ENCODE assay signal across 1 cellular context in the genomic region with DNA sequence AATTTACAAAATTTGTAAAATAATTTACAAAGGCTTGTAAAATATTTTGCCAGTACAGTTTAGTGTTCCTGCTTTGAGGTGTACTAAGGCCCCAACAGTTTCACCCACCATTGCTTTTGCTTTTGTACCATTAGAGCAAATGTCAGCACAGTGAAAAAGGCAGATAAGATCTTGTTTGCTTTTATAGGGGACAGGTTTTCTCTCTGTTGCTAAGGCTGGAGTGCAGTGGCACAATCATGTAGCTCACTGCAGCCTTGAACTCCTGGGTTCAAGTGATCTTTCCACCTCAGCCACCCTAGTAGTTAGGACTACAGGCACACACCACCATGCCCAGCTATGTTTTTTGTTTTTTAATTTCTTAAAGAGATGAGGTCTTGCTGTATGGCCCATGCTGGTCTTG.
TF ChIP-seq lines count a peak whose summit lies in the region.

No MANE protein-coding gene starts in this region.

TF ChIP-seq in HepG2, 621 proteins besides CTCF, POLR2A, EP300 and RAD21 (continued from another document and continues in another):
- TF ChIP-seq, protein P1, sequence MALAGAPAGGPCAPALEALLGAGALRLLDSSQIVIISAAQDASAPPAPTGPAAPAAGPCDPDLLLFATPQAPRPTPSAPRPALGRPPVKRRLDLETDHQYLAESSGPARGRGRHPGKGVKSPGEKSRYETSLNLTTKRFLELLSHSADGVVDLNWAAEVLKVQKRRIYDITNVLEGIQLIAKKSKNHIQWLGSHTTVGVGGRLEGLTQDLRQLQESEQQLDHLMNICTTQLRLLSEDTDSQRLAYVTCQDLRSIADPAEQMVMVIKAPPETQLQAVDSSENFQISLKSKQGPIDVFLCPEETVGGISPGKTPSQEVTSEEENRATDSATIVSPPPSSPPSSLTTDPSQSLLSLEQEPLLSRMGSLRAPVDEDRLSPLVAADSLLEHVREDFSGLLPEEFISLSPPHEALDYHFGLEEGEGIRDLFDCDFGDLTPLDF (CRISPR knock-in tag; IDR thresholded peaks at IDR 0.05) = no peak
- 0 out of 2 replicates have a peak, but pooled peaks have one; percentile 14 for TF ChIP-seq ZMYM4 (CRISPR knock-in tag; IDR thresholded peaks at IDR 0.05)
- TF ChIP-seq ZSCAN9 (CRISPR knock-in tag; IDR thresholded peaks at IDR 0.05; ENCODE audit: borderline replicate concordance) = no peak
- no peak for TF ChIP-seq SMAD9 (CRISPR knock-in tag; IDR thresholded peaks at IDR 0.05)
- TF ChIP-seq DPF2 (CRISPR knock-in tag; IDR thresholded peaks at IDR 0.05; ENCODE audit: borderline replicate concordance, low read depth) = 0 out of 2 replicates have a peak, but pooled peaks have one; percentile 42
- TF ChIP-seq BHLHE40 (IDR thresholded peaks at IDR 0.05; ENCODE audit: low read length) = no peak
- TF ChIP-seq, protein P2, sequence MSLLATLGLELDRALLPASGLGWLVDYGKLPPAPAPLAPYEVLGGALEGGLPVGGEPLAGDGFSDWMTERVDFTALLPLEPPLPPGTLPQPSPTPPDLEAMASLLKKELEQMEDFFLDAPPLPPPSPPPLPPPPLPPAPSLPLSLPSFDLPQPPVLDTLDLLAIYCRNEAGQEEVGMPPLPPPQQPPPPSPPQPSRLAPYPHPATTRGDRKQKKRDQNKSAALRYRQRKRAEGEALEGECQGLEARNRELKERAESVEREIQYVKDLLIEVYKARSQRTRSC (CRISPR knock-in tag; IDR thresholded peaks at IDR 0.05; ENCODE audit: low read depth) = no peak
- TF ChIP-seq ZNF343 (CRISPR knock-in tag; IDR thresholded peaks at IDR 0.05) = no peak
- no peak for TF ChIP-seq DZIP1 (CRISPR knock-in tag; IDR thresholded peaks at IDR 0.05)
- no peak for TF ChIP-seq NFE2L2 (IDR thresholded peaks at IDR 0.05; ENCODE audit: low read length)
- no peak for TF ChIP-seq ZNF672 (CRISPR knock-in tag; IDR thresholded peaks at IDR 0.05)
- TF ChIP-seq ZNF670 (CRISPR knock-in tag; IDR thresholded peaks at IDR 0.05; ENCODE audit: borderline replicate concordance) = no peak
- no peak for TF ChIP-seq ERF (CRISPR knock-in tag; IDR thresholded peaks at IDR 0.05)
- TF ChIP-seq ZFP90 (CRISPR knock-in tag; IDR thresholded peaks at IDR 0.05; ENCODE audit: borderline replicate concordance) = no peak
- TF ChIP-seq TERF1 (CRISPR knock-in tag; IDR thresholded peaks at IDR 0.05) = no peak
- TF ChIP-seq, protein P3, sequence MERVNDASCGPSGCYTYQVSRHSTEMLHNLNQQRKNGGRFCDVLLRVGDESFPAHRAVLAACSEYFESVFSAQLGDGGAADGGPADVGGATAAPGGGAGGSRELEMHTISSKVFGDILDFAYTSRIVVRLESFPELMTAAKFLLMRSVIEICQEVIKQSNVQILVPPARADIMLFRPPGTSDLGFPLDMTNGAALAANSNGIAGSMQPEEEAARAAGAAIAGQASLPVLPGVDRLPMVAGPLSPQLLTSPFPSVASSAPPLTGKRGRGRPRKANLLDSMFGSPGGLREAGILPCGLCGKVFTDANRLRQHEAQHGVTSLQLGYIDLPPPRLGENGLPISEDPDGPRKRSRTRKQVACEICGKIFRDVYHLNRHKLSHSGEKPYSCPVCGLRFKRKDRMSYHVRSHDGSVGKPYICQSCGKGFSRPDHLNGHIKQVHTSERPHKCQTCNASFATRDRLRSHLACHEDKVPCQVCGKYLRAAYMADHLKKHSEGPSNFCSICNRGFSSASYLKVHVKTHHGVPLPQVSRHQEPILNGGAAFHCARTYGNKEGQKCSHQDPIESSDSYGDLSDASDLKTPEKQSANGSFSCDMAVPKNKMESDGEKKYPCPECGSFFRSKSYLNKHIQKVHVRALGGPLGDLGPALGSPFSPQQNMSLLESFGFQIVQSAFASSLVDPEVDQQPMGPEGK (CRISPR knock-in tag; IDR thresholded peaks at IDR 0.05) = peak; percentile 59
- no peak for TF ChIP-seq HOXA5 (CRISPR knock-in tag; IDR thresholded peaks at IDR 0.05)
- no peak for TF ChIP-seq ATAD3A (CRISPR knock-in tag; IDR thresholded peaks at IDR 0.05)
- TF ChIP-seq ZBTB49 (CRISPR knock-in tag; IDR thresholded peaks at IDR 0.05; ENCODE audit: borderline replicate concordance) = no peak
- TF ChIP-seq RXRB (CRISPR knock-in tag; IDR thresholded peaks at IDR 0.05; ENCODE audit: borderline replicate concordance) = peak; percentile 32; the same call in 1 of the 2 replicates
- TF ChIP-seq ZNF75D (CRISPR knock-in tag; IDR thresholded peaks at IDR 0.05; ENCODE audit: borderline replicate concordance) = no peak
- TF ChIP-seq IKZF1 (IDR thresholded peaks at IDR 0.05) = no peak
- no peak for TF ChIP-seq FOXA1 (IDR thresholded peaks at IDR 0.05)
- TF ChIP-seq FOXA1 (CRISPR knock-in tag; IDR thresholded peaks at IDR 0.05) = 0 out of 2 replicates have a peak, but pooled peaks have one; percentile 25
- TF ChIP-seq PAF1 (CRISPR knock-in tag; IDR thresholded peaks at IDR 0.05) = no peak
- no peak for TF ChIP-seq ONECUT2 (CRISPR knock-in tag; IDR thresholded peaks at IDR 0.05)
- no peak for TF ChIP-seq ZNF597 (CRISPR knock-in tag; IDR thresholded peaks at IDR 0.05)
- no peak for TF ChIP-seq NR2F6 (IDR thresholded peaks at IDR 0.05)
- peak; percentile 31; the same call in 1 of the 2 replicates for TF ChIP-seq NR2F6 (CRISPR knock-in tag; IDR thresholded peaks at IDR 0.05)
- no peak for TF ChIP-seq HMG20A (CRISPR knock-in tag; IDR thresholded peaks at IDR 0.05; ENCODE audit: borderline replicate concordance)
- TF ChIP-seq DDIT3 (CRISPR knock-in tag; IDR thresholded peaks at IDR 0.05) = no peak
- TF ChIP-seq ZNF749 (CRISPR knock-in tag; IDR thresholded peaks at IDR 0.05; ENCODE audit: borderline replicate concordance) = no peak
- no peak for TF ChIP-seq GRHL1 (CRISPR knock-in tag; conservative IDR thresholded peaks at IDR 0.05)
- TF ChIP-seq ELF4 (CRISPR knock-in tag; IDR thresholded peaks at IDR 0.05; ENCODE audit: borderline replicate concordance) = no peak
- no peak for TF ChIP-seq ZNF543 (CRISPR knock-in tag; IDR thresholded peaks at IDR 0.05)
- TF ChIP-seq RFXAP (CRISPR knock-in tag; IDR thresholded peaks at IDR 0.05; ENCODE audit: borderline replicate concordance) = 0 out of 2 replicates have a peak, but pooled peaks have one; percentile 73
- peak; percentile 39; the same call in 1 of the 2 replicates for TF ChIP-seq RARA (CRISPR knock-in tag; IDR thresholded peaks at IDR 0.05)
- TF ChIP-seq ZNF12 (CRISPR knock-in tag; IDR thresholded peaks at IDR 0.05) = no peak
- TF ChIP-seq FOSL2 (CRISPR knock-in tag; IDR thresholded peaks at IDR 0.05) = no peak
- TF ChIP-seq MATR3 (CRISPR knock-in tag; IDR thresholded peaks at IDR 0.05) = no peak
- no peak for TF ChIP-seq ZNF446 (CRISPR knock-in tag; IDR thresholded peaks at IDR 0.05)
- no peak for TF ChIP-seq ARHGAP35 (CRISPR knock-in tag; IDR thresholded peaks at IDR 0.05; ENCODE audit: borderline replicate concordance)
- TF ChIP-seq ZXDC (CRISPR knock-in tag; IDR thresholded peaks at IDR 0.05) = no peak
